In genomic region chr3:3154879-3155610, GRCh38 we compare ENCODE assay signal across 18 cellular contexts. TPM values are rescaled to one million over a fixed set of nuclear protein-coding genes. Genes with fewer than 3 reads are reported as not detected.
DNase-seq lines count a peak whose midpoint lies in the region; ATAC-seq, FAIRE-seq and TF ChIP-seq lines count a peak whose summit lies in the region.
"Had no signal": no experiment of that assay in that cellular context is flagged by ENCODE, and none has a peak within 500 bp of the region (broad histone marks: within the 10 kb centered on the region; RNA-seq: fewer than 3 reads in every experiment).

No MANE protein-coding gene starts in this region.

- BruUV-seq in HepG2 (replicated peaks; lab: Mats Ljungman, UMichigan): no TSS peak

- H3K36me3 Mint-ChIP-seq in activated CD4-positive, alpha-beta memory T cell treated with anti-CD3 and anti-CD28 coated beads, Interleukin-2, amount 10 ng/mL, durations not matched to agents 7 days and 5 days (ENCODE audit: low read depth): peaks cover 82% of the 10 kb centered on the region
- peaks cover 22% of the 10 kb centered on the region for H3K36me3 Mint-ChIP-seq in endothelial cell (ENCODE audit: low read depth, unreplicated experiment)
- peaks cover 49% of the 10 kb centered on the region for H3K36me3 Mint-ChIP-seq in stimulated activated memory B cell treated with anti-CD40 and anti-IgM and Interleukin-4, amounts not matched to agents 10 μg/mL and 1 μg/mL and 100 μg/mL, for 72 hours

- TF ChIP-seq CTCF in HepG2 (CRISPR knock-in tag; IDR thresholded peaks at IDR 0.05): no peak
- TF ChIP-seq CTCF in right lobe of liver (IDR thresholded peaks at IDR 0.05): no peak
- TF ChIP-seq CTCF in endothelial cell (IDR thresholded peaks at IDR 0.05; ENCODE audit: unreplicated experiment): no peak
- no peak for TF ChIP-seq CTCF in Peyer's patch (IDR thresholded peaks at IDR 0.05)

- H3K4me3 ChIP-seq in HepG2 (replicated peaks in 1 of 3; ENCODE audit: insufficient read depth in 1 of 3, low read depth in 2 of 3, low read length in 3 of 3) (no peak overlapping the region), right lobe of liver (no peak overlapping the region), Peyer's patch (no peak overlapping the region)
- H3K4me3 ChIP-seq: esophagus squamous epithelium, right atrium auricular region had no signal

- H3K9me3 Mint-ChIP-seq in activated CD4-positive, alpha-beta memory T cell treated with anti-CD3 and anti-CD28 coated beads, Interleukin-2, amount 10 ng/mL, durations not matched to agents 7 days and 5 days: no peaks in the 10 kb centered on the region
- no peaks in the 10 kb centered on the region for H3K9me3 Mint-ChIP-seq in endothelial cell (ENCODE audit: unreplicated experiment)
- H3K9me3 Mint-ChIP-seq in stimulated activated memory B cell treated with anti-CD40 and anti-IgM and Interleukin-4, amounts not matched to agents 10 μg/mL and 1 μg/mL and 100 μg/mL, for 72 hours: no peaks in the 10 kb centered on the region

- no peaks in the 10 kb centered on the region for H3K27me3 ChIP-seq in HepG2 (ENCODE audit: control insufficient read depth in 1 of 2, insufficient read depth in 2 of 2, low read length in 2 of 2)
- H3K27me3 ChIP-seq in right lobe of liver: no peaks in the 10 kb centered on the region
- H3K27me3 ChIP-seq in Peyer's patch: no peaks in the 10 kb centered on the region
- H3K27me3 ChIP-seq: esophagus squamous epithelium, right atrium auricular region had no signal

- H3K4me1 ChIP-seq in HepG2 (ENCODE audit: insufficient read depth, low read length) (no peaks in the 10 kb centered on the region), right lobe of liver (no peaks in the 10 kb centered on the region), Peyer's patch (no peaks in the 10 kb centered on the region)
- H3K4me1 ChIP-seq: esophagus squamous epithelium had no signal

- H3K9ac ChIP-seq in HepG2 (ENCODE audit: insufficient read depth, low read depth, low read length): no peak overlapping the region

- intact Hi-C loops in HepG2 (cut with micrococcal nuclease; ENCODE audit: unreplicated experiment) (no loop called here), right lobe of liver (cut with DNase I) (no loop called here)

- no peak for FAIRE-seq in HepG2 (lab: Jason Lieb, UNC)

- H3K4me3 Mint-ChIP-seq in activated CD4-positive, alpha-beta memory T cell treated with anti-CD3 and anti-CD28 coated beads, Interleukin-2, amount 10 ng/mL, durations not matched to agents 7 days and 5 days: no peak overlapping the region
- peak overlapping the region; percentile 31 for H3K4me3 Mint-ChIP-seq in endothelial cell (ENCODE audit: unreplicated experiment)
- no peak overlapping the region for H3K4me3 Mint-ChIP-seq in stimulated activated memory B cell treated with anti-CD40 and anti-IgM and Interleukin-4, amounts not matched to agents 10 μg/mL and 1 μg/mL and 100 μg/mL, for 72 hours

- H3K27ac ChIP-seq in HepG2 (ENCODE audit: extremely low read length, insufficient read depth, low read length) (no peak overlapping the region), right lobe of liver (no peak overlapping the region), Peyer's patch (no peak overlapping the region)
- H3K27ac ChIP-seq: esophagus squamous epithelium, right atrium auricular region had no signal

- H3K9me3 ChIP-seq in HepG2 (ENCODE audit: low read length): no peaks in the 10 kb centered on the region
- no peaks in the 10 kb centered on the region for H3K9me3 ChIP-seq in right lobe of liver
- H3K9me3 ChIP-seq in Peyer's patch: no peaks in the 10 kb centered on the region
- H3K9me3 ChIP-seq: esophagus squamous epithelium, right atrium auricular region had no signal

- H3K27me3 Mint-ChIP-seq in activated CD4-positive, alpha-beta memory T cell treated with anti-CD3 and anti-CD28 coated beads, Interleukin-2, amount 10 ng/mL, durations not matched to agents 7 days and 5 days: no peaks in the 10 kb centered on the region
- no peaks in the 10 kb centered on the region for H3K27me3 Mint-ChIP-seq in endothelial cell (ENCODE audit: unreplicated experiment)
- H3K27me3 Mint-ChIP-seq in stimulated activated memory B cell treated with anti-CD40 and anti-IgM and Interleukin-4, amounts not matched to agents 10 μg/mL and 1 μg/mL and 100 μg/mL, for 72 hours: no peaks in the 10 kb centered on the region

- H3K36me3 ChIP-seq in HepG2 (replicated peaks in 1 of 2; ENCODE audit: control insufficient read depth in 1 of 2, insufficient read depth in 2 of 2, low read length in 2 of 2): peaks cover 3 to 69% of the 10 kb centered on the region in 2 experiments
- H3K36me3 ChIP-seq in right lobe of liver: peaks cover 5 to 81% (median 25%) of the 10 kb centered on the region in 4 donors
- H3K36me3 ChIP-seq in Peyer's patch: peaks cover 0 to 86% (median 0%) of the 10 kb centered on the region in 3 donors

- no peak overlapping the region for H3K4me2 ChIP-seq in HepG2 (ENCODE audit: low read depth, low read length)

- in situ Hi-C loops in HepG2 (cut with HindIII; ENCODE audit: extremely low pct_ligation_motif_present, low pct_unique_long_range_greater_than_20kb): no loop called here

- H3K79me2 ChIP-seq in HepG2 (ENCODE audit: insufficient read depth, low read length): no peaks in the 10 kb centered on the region

- peaks cover 3% of the 10 kb centered on the region for H3K4me1 Mint-ChIP-seq in activated CD4-positive, alpha-beta memory T cell treated with anti-CD3 and anti-CD28 coated beads, Interleukin-2, amount 10 ng/mL, durations not matched to agents 7 days and 5 days
- H3K4me1 Mint-ChIP-seq in endothelial cell (ENCODE audit: unreplicated experiment): peaks cover 2% of the 10 kb centered on the region
- H3K4me1 Mint-ChIP-seq in stimulated activated memory B cell treated with anti-CD40 and anti-IgM and Interleukin-4, amounts not matched to agents 10 μg/mL and 1 μg/mL and 100 μg/mL, for 72 hours: no peaks in the 10 kb centered on the region

- ATAC-seq in HepG2: no peak
- ATAC-seq in right lobe of liver: no peak
- no peak for ATAC-seq in stimulated activated memory B cell treated with anti-CD40 and anti-IgM and Interleukin-4, amounts not matched to agents 10 μg/mL and 1 μg/mL and 100 μg/mL, for 72 hours

- peak overlapping the region; percentile 5 for H3K27ac Mint-ChIP-seq in activated CD4-positive, alpha-beta memory T cell treated with anti-CD3 and anti-CD28 coated beads, Interleukin-2, amount 10 ng/mL, durations not matched to agents 7 days and 5 days
- H3K27ac Mint-ChIP-seq in endothelial cell (ENCODE audit: unreplicated experiment): no peak overlapping the region
- no peak overlapping the region for H3K27ac Mint-ChIP-seq in stimulated activated memory B cell treated with anti-CD40 and anti-IgM and Interleukin-4, amounts not matched to agents 10 μg/mL and 1 μg/mL and 100 μg/mL, for 72 hours

- no peak for TF ChIP-seq RAD21 in HepG2 (CRISPR knock-in tag; IDR thresholded peaks at IDR 0.05)

- POLR2A ChIA-PET in HepG2 (lab: Yijun Ruan, JAX): no interaction called here
- POLR2A ChIA-PET in activated CD4-positive, alpha-beta memory T cell treated with anti-CD3 and anti-CD28 coated beads, Interleukin-2, amount 10 ng/mL, durations not matched to agents 7 days and 5 days (lab: Charles Lee): no interaction called here

- DNase-seq in HepG2 (ENCODE audit: low spot score) (no peak), right lobe of liver (no peak), endothelial cell (ENCODE audit: low spot score) (no peak), Peyer's patch (no peak), SKM-1 (lab: John Stamatoyannopoulos, UW; ENCODE audit: unreplicated experiment) (no peak)
- DNase-seq in activated CD4-positive, alpha-beta memory T cell treated with anti-CD3 and anti-CD28 coated beads, Interleukin-2, amount 10 ng/mL, durations not matched to agents 7 days and 5 days: no peak
- DNase-seq in activated CD4-positive, CD25-positive, alpha-beta regulatory T cell (lab: John Stamatoyannopoulos, UW): no peak
- DNase-seq: activated CD4-positive, alpha-beta T cell treated with anti-CD3 and anti-CD28 coated beads, Interleukin-2, amount 50 U/mL, for 1 hour; activated T-cell treated with anti-CD3 and anti-CD28 coated beads, Interleukin-2, amount 50 U/mL, for 48 hours; central memory CD4-positive, alpha-beta T cell; esophagus squamous epithelium; NCI-H1417; NCI-H524 treated with DMSO at 0.1 percent for 48 hours; occipital lobe; stimulated activated CD4-positive, alpha-beta T cell treated with anti-CD3 and anti-CD28 coated beads, Interleukin-15, amount 100 ng/mL, for 24 hours had no signal

- H4K20me1 ChIP-seq in HepG2 (ENCODE audit: insufficient read depth, low read length): no peaks in the 10 kb centered on the region; the same call in 1 of the 2 replicates

- TF ChIP-seq EP300 in HepG2 (IDR thresholded peaks at IDR 0.05; ENCODE audit: low read depth in 2 of 2, low read length in 2 of 2) (no peak), HepG2 (CRISPR knock-in tag; IDR thresholded peaks at IDR 0.05; ENCODE audit: borderline replicate concordance) (no peak)

- 96% methylated on average over 5 of the region's 5 CpGs for WGBS in HepG2 (ENCODE audit: low lambda C conversion rate)
- WGBS in right lobe of liver (ENCODE audit: insufficient coverage, low coverage, low lambda C conversion rate, missing lambda C conversion rate): 96% methylated on average over 5 of the region's 5 CpGs

- H2AFZ ChIP-seq in HepG2 (ENCODE audit: low read length): no peak overlapping the region

- TF ChIP-seq POLR2A in HepG2 (IDR thresholded peaks at IDR 0.05; ENCODE audit: insufficient read depth in 1 of 2, low read depth in 2 of 2, low read length in 2 of 2): no peak
- no peak for TF ChIP-seq POLR2A in right lobe of liver (IDR thresholded peaks at IDR 0.05)
- TF ChIP-seq POLR2A in Peyer's patch (IDR thresholded peaks at IDR 0.05): no peak

- CTCF ChIA-PET in HepG2 (lab: Yijun Ruan, JAX; ENCODE audit: low intra/inter-chr PET ratio, low total read pairs): no interaction called here
- CTCF ChIA-PET in activated CD4-positive, alpha-beta memory T cell treated with anti-CD3 and anti-CD28 coated beads, Interleukin-2, amount 10 ng/mL, durations not matched to agents 7 days and 5 days (lab: Charles Lee): interaction anchor here (1.3 kb wide), 1 partner anchor 18 kb away, joined by 6 read pairs; no protein-coding TSS in a partner anchor

RNA-seq across cellular contexts. Expression of gene CRBN, which starts 24.4 kb away (rescaled TPM):
- total RNA-seq in HepG2 (2016; rRNA removed; fragmentation: Illumina TruSeq; extraction: Trizol) (36.1 and 46.8 TPM in 2 replicates), right lobe of liver (10 to 100 TPM; 21.7 to 32.3 (median 24.1) TPM), endothelial cell (ENCODE audit: unreplicated experiment) (47.8 TPM), Peyer's patch (100 to 1,000 TPM in 2 of 4 donors, 10 to 100 TPM in 2; 70.1 to 314 (median 89.7) TPM)
- 31.7 and 32.0 TPM in 2 replicates for total RNA-seq in HepG2 (2016; cell fraction: cytosol; rRNA removed; fragmentation: Illumina TruSeq; extraction: Trizol; ENCODE audit: low read depth)
- 38.2 and 46.1 TPM in 2 replicates for total RNA-seq in HepG2 (2016; cell fraction: insoluble cytoplasmic fraction; rRNA removed; fragmentation: Illumina TruSeq; extraction: Trizol)
- total RNA-seq in HepG2 (2016; cell fraction: membrane; rRNA removed; fragmentation: Illumina TruSeq; extraction: Trizol): 21.6 and 24.0 TPM in 2 replicates
- total RNA-seq in HepG2 (2016; cell fraction: nucleus; rRNA removed; fragmentation: Illumina TruSeq; extraction: Trizol): 43.3 and 48.0 TPM in 2 replicates
- 28.1 and 30.8 TPM in 2 replicates for polyA plus RNA-seq in HepG2 (2011; rRNA removed)
- polyA plus RNA-seq in HepG2 (2011; cell fraction: cytosol; rRNA removed): 18.6 and 27.6 TPM in 2 replicates
- 29.6 and 33.5 TPM in 2 replicates for polyA plus RNA-seq in HepG2 (2011; cell fraction: nucleus; rRNA removed)
- 25.7 and 27.6 TPM in 2 replicates for polyA plus RNA-seq in HepG2 (2012)
- 6.4 and 6.5 TPM in 2 replicates for polyA plus RNA-seq in HepG2 (2016; cell fraction: cytosol; fragmentation: Illumina TruSeq; extraction: Trizol; ENCODE audit: low read depth)
- 38.3 and 40.1 TPM in 2 replicates for polyA plus RNA-seq in HepG2 (2016; cell fraction: insoluble cytoplasmic fraction; fragmentation: Illumina TruSeq; extraction: Trizol; ENCODE audit: low read depth)
- polyA plus RNA-seq in HepG2 (2016; cell fraction: membrane; fragmentation: Illumina TruSeq; extraction: Trizol; ENCODE audit: low read depth): 10.4 TPM in 2 replicates
- 40.2 and 43.4 TPM in 2 replicates for polyA plus RNA-seq in HepG2 (2016; cell fraction: nucleus; fragmentation: Illumina TruSeq; extraction: Trizol; ENCODE audit: insufficient read depth, low read depth)
- 22.2 and 52.5 TPM in 2 replicates for polyA minus RNA-seq in HepG2 (2011; rRNA and poly(A)+ RNA removed; ENCODE audit: low replicate concordance)
- 20.3 and 22.6 TPM in 2 replicates for polyA minus RNA-seq in HepG2 (2011; cell fraction: cytosol; rRNA and poly(A)+ RNA removed)
- 136 and 144 TPM in 2 replicates for polyA minus RNA-seq in HepG2 (2011; cell fraction: nucleus; rRNA and poly(A)+ RNA removed)
- 10 to 100 TPM; 62.8 to 74.4 TPM for total RNA-seq in activated CD4-positive, alpha-beta memory T cell treated with anti-CD3 and anti-CD28 coated beads, Interleukin-2, amount 10 ng/mL, durations not matched to agents 7 days and 5 days

RNA-seq across cellular contexts. Expression of gene TRNT1, which starts 28.3 kb away (rescaled TPM):
- total RNA-seq in HepG2 (2016; rRNA removed; fragmentation: Illumina TruSeq; extraction: Trizol): 27.7 and 31.1 TPM in 2 replicates
- 29.0 and 32.0 TPM in 2 replicates for total RNA-seq in HepG2 (2016; cell fraction: cytosol; rRNA removed; fragmentation: Illumina TruSeq; extraction: Trizol; ENCODE audit: low read depth)
- 28.7 and 29.8 TPM in 2 replicates for total RNA-seq in HepG2 (2016; cell fraction: insoluble cytoplasmic fraction; rRNA removed; fragmentation: Illumina TruSeq; extraction: Trizol)
- total RNA-seq in HepG2 (2016; cell fraction: membrane; rRNA removed; fragmentation: Illumina TruSeq; extraction: Trizol): 13.4 and 16.4 TPM in 2 replicates
- 49.9 and 50.1 TPM in 2 replicates for total RNA-seq in HepG2 (2016; cell fraction: nucleus; rRNA removed; fragmentation: Illumina TruSeq; extraction: Trizol)
- polyA plus RNA-seq in HepG2 (2011; rRNA removed): 7.5 and 9.4 TPM in 2 replicates
- 2.2 and 3.0 TPM in 2 replicates for polyA plus RNA-seq in HepG2 (2011; cell fraction: cytosol; rRNA removed)
- 14.8 and 17.3 TPM in 2 replicates for polyA plus RNA-seq in HepG2 (2011; cell fraction: nucleus; rRNA removed)
- 15.2 and 18.1 TPM in 2 replicates for polyA plus RNA-seq in HepG2 (2012)
- 5.3 and 7.1 TPM in 2 replicates for polyA plus RNA-seq in HepG2 (2016; cell fraction: cytosol; fragmentation: Illumina TruSeq; extraction: Trizol; ENCODE audit: low read depth)
- 30.3 and 34.3 TPM in 2 replicates for polyA plus RNA-seq in HepG2 (2016; cell fraction: insoluble cytoplasmic fraction; fragmentation: Illumina TruSeq; extraction: Trizol; ENCODE audit: low read depth)
- 10.1 and 10.6 TPM in 2 replicates for polyA plus RNA-seq in HepG2 (2016; cell fraction: membrane; fragmentation: Illumina TruSeq; extraction: Trizol; ENCODE audit: low read depth)
- 45.5 and 47.6 TPM in 2 replicates for polyA plus RNA-seq in HepG2 (2016; cell fraction: nucleus; fragmentation: Illumina TruSeq; extraction: Trizol; ENCODE audit: insufficient read depth, low read depth)
- 12.0 and 20.5 TPM in 2 replicates for polyA minus RNA-seq in HepG2 (2011; rRNA and poly(A)+ RNA removed; ENCODE audit: low replicate concordance)
- 5.1 and 5.2 TPM in 2 replicates for polyA minus RNA-seq in HepG2 (2011; cell fraction: cytosol; rRNA and poly(A)+ RNA removed)
- 58.9 and 61.8 TPM in 2 replicates for polyA minus RNA-seq in HepG2 (2011; cell fraction: nucleus; rRNA and poly(A)+ RNA removed)
- total RNA-seq in right lobe of liver: 10 to 100 TPM in 1 of 6 experiments, 1 to 10 TPM in 5; 7.4 to 11.8 (median 9.1) TPM
- total RNA-seq in activated CD4-positive, alpha-beta memory T cell treated with anti-CD3 and anti-CD28 coated beads, Interleukin-2, amount 10 ng/mL, durations not matched to agents 7 days and 5 days: 10 to 100 TPM; 29.5 to 32.4 TPM
- total RNA-seq in endothelial cell (ENCODE audit: unreplicated experiment): 12.1 TPM
- total RNA-seq in Peyer's patch: 10 to 100 TPM; 22.6 to 52.0 (median 31.7) TPM

RNA-seq across cellular contexts. Expression of gene IL5RA, which starts 44.9 kb away (rescaled TPM):
- total RNA-seq in HepG2 (2016; rRNA removed; fragmentation: Illumina TruSeq; extraction: Trizol): not detected in 2 replicates
- not detected in 2 replicates for total RNA-seq in HepG2 (2016; cell fraction: cytosol; rRNA removed; fragmentation: Illumina TruSeq; extraction: Trizol; ENCODE audit: low read depth)
- not detected in 2 replicates for total RNA-seq in HepG2 (2016; cell fraction: insoluble cytoplasmic fraction; rRNA removed; fragmentation: Illumina TruSeq; extraction: Trizol)
- total RNA-seq in HepG2 (2016; cell fraction: membrane; rRNA removed; fragmentation: Illumina TruSeq; extraction: Trizol): not detected in 2 replicates
- not detected in 2 replicates for total RNA-seq in HepG2 (2016; cell fraction: nucleus; rRNA removed; fragmentation: Illumina TruSeq; extraction: Trizol)
- not detected in 2 replicates for polyA plus RNA-seq in HepG2 (2011; rRNA removed)
- not detected in 2 replicates for polyA plus RNA-seq in HepG2 (2011; cell fraction: cytosol; rRNA removed)
- polyA plus RNA-seq in HepG2 (2011; cell fraction: nucleus; rRNA removed): not detected in 2 replicates
- polyA plus RNA-seq in HepG2 (2012): not detected in 2 replicates
- polyA plus RNA-seq in HepG2 (2016; cell fraction: cytosol; fragmentation: Illumina TruSeq; extraction: Trizol; ENCODE audit: low read depth): not detected in 2 replicates
- not detected in 2 replicates for polyA plus RNA-seq in HepG2 (2016; cell fraction: insoluble cytoplasmic fraction; fragmentation: Illumina TruSeq; extraction: Trizol; ENCODE audit: low read depth)
- polyA plus RNA-seq in HepG2 (2016; cell fraction: membrane; fragmentation: Illumina TruSeq; extraction: Trizol; ENCODE audit: low read depth): not detected in 2 replicates
- not detected in 2 replicates for polyA plus RNA-seq in HepG2 (2016; cell fraction: nucleus; fragmentation: Illumina TruSeq; extraction: Trizol; ENCODE audit: insufficient read depth, low read depth)
- polyA minus RNA-seq in HepG2 (2011; rRNA and poly(A)+ RNA removed; ENCODE audit: low replicate concordance): not detected in 2 replicates
- polyA minus RNA-seq in HepG2 (2011; cell fraction: cytosol; rRNA and poly(A)+ RNA removed): not detected in 2 replicates
- polyA minus RNA-seq in HepG2 (2011; cell fraction: nucleus; rRNA and poly(A)+ RNA removed): not detected in 2 replicates
- total RNA-seq in right lobe of liver: not detected
- not detected for total RNA-seq in activated CD4-positive, alpha-beta memory T cell treated with anti-CD3 and anti-CD28 coated beads, Interleukin-2, amount 10 ng/mL, durations not matched to agents 7 days and 5 days
- not detected for total RNA-seq in endothelial cell (ENCODE audit: unreplicated experiment)
- total RNA-seq in Peyer's patch: 1 to 10 TPM in 1 of 4 donors, not detected in 3; 2.1 TPM
- total RNA-seq: Daoy had no signal
